In genomic region chr5:144352318-144352717, GRCh38 we compare ENCODE assay signal across 25 cellular contexts.
"Had no signal": no experiment of that assay in that cellular context is flagged by ENCODE, and none has a peak within 500 bp of the region (broad histone marks: within the 10 kb centered on the region; RNA-seq: fewer than 3 reads in every experiment).

No MANE protein-coding gene starts in this region.

- ATAC-seq: activated CD8-positive, alpha-beta memory T cell treated with anti-CD3 and anti-CD28 coated beads, Interleukin-2, amount 10 ng/mL, durations not matched to agents 7 days and 5 days; activated CD8-positive, alpha-beta T cell treated with anti-CD3 and anti-CD28 coated beads, Interleukin-2, amount 10 ng/mL, durations not matched to agents 7 days and 5 days; gastroesophageal sphincter; left ventricle myocardium superior; naive thymus-derived CD4-positive, alpha-beta T cell; sciatic nerve; stimulated activated naive CD8-positive, alpha-beta T cell treated with anti-CD3 and anti-CD28 coated beads, Interleukin-15, Interleukin-2, amounts not matched to agents 100 U/mL and 50 U/mL, for 24 hours had no signal

- H3K27ac ChIP-seq: breast epithelium, gastroesophageal sphincter, hepatocyte, skin epidermis, testis, uterus had no signal

- H3K4me1 Mint-ChIP-seq: activated B cell treated with CpG ODN at 0.5 μM for 24 hours; activated CD8-positive, alpha-beta memory T cell treated with anti-CD3 and anti-CD28 coated beads, Interleukin-2, amount 10 ng/mL, durations not matched to agents 7 days and 5 days; activated naive CD8-positive, alpha-beta T cell treated with anti-CD3 and anti-CD28 coated beads for 36 hours had no signal

- H3K27me3 Mint-ChIP-seq: activated CD8-positive, alpha-beta memory T cell treated with anti-CD3 and anti-CD28 coated beads, Interleukin-2, amount 10 ng/mL, durations not matched to agents 7 days and 5 days; activated naive CD8-positive, alpha-beta T cell treated with anti-CD3 and anti-CD28 coated beads for 36 hours had no signal

- H3K9me3 Mint-ChIP-seq: activated B cell treated with CpG ODN at 0.5 μM for 24 hours; activated naive CD4-positive, alpha-beta T cell treated with anti-CD3 and anti-CD28 coated beads for 36 hours; activated naive CD8-positive, alpha-beta T cell treated with anti-CD3 and anti-CD28 coated beads for 36 hours; mesothelial cell of epicardium had no signal

- H3K36me3 Mint-ChIP-seq: activated CD8-positive, alpha-beta memory T cell treated with anti-CD3 and anti-CD28 coated beads, Interleukin-2, amount 10 ng/mL, durations not matched to agents 7 days and 5 days; activated naive CD8-positive, alpha-beta T cell treated with anti-CD3 and anti-CD28 coated beads for 36 hours; mesothelial cell of epicardium; naive thymus-derived CD4-positive, alpha-beta T cell had no signal

- H3K27ac Mint-ChIP-seq: activated B cell treated with CpG ODN at 0.5 μM for 24 hours; activated CD8-positive, alpha-beta memory T cell treated with anti-CD3 and anti-CD28 coated beads, Interleukin-2, amount 10 ng/mL, durations not matched to agents 7 days and 5 days; activated CD8-positive, alpha-beta T cell treated with anti-CD3 and anti-CD28 coated beads, Interleukin-2, amount 10 ng/mL, durations not matched to agents 7 days and 5 days; activated naive CD4-positive, alpha-beta T cell treated with anti-CD3 and anti-CD28 coated beads for 36 hours; activated naive CD8-positive, alpha-beta T cell treated with anti-CD3 and anti-CD28 coated beads for 36 hours; mesothelial cell of epicardium; naive thymus-derived CD4-positive, alpha-beta T cell had no signal

- DNase-seq: activated B cell treated with CpG ODN at 0.5 μM for 24 hours; activated CD8-positive, alpha-beta memory T cell treated with anti-CD3 and anti-CD28 coated beads, Interleukin-2, amount 10 ng/mL, durations not matched to agents 7 days and 5 days; activated CD8-positive, alpha-beta T cell treated with anti-CD3 and anti-CD28 coated beads, Interleukin-2, amount 10 ng/mL, durations not matched to agents 7 days and 5 days; activated effector memory CD4-positive, alpha-beta T cell treated with Interleukin-2 at 50 U/mL for 16 hours; activated naive CD4-positive, alpha-beta T cell treated with anti-CD3 and anti-CD28 coated beads for 36 hours; activated naive CD8-positive, alpha-beta T cell treated with anti-CD3 and anti-CD28 coated beads for 36 hours; activated T-cell treated with anti-CD3 and anti-CD28 coated beads for 4 hours; amygdala; central memory CD4-positive, alpha-beta T cell; islet precursor cell; left ventricle myocardium superior; naive thymus-derived CD4-positive, alpha-beta T cell; stimulated activated CD4-positive, alpha-beta T cell treated with anti-CD3 and anti-CD28 coated beads, Interleukin-12 subunit alpha, Interleukin-12 subunit beta, amount 100 ng/mL, for 4 hours; stimulated activated CD4-positive, alpha-beta T cell treated with anti-CD3 and anti-CD28 coated beads, Interleukin-4, amount 100 ng/mL, for 1 hour; stimulated activated naive CD8-positive, alpha-beta T cell treated with anti-CD3 and anti-CD28 coated beads, Interleukin-15, Interleukin-2, amounts not matched to agents 100 U/mL and 50 U/mL, for 24 hours; T-helper 2 cell; testis; trophoblast cell; uterus had no signal

- H3K4me3 Mint-ChIP-seq: activated B cell treated with CpG ODN at 0.5 μM for 24 hours; activated CD8-positive, alpha-beta memory T cell treated with anti-CD3 and anti-CD28 coated beads, Interleukin-2, amount 10 ng/mL, durations not matched to agents 7 days and 5 days; activated CD8-positive, alpha-beta T cell treated with anti-CD3 and anti-CD28 coated beads, Interleukin-2, amount 10 ng/mL, durations not matched to agents 7 days and 5 days; activated naive CD4-positive, alpha-beta T cell treated with anti-CD3 and anti-CD28 coated beads for 36 hours; activated naive CD8-positive, alpha-beta T cell treated with anti-CD3 and anti-CD28 coated beads for 36 hours; mesothelial cell of epicardium; naive thymus-derived CD4-positive, alpha-beta T cell had no signal
